2 cellular contexts compared by ENCODE assay signal in genomic region chr6:168169624-168170023, GRCh38.
TF ChIP-seq lines count a peak whose summit lies in the region.

No MANE protein-coding gene starts in this region.

TF ChIP-seq in GM23338, 12 proteins besides CTCF, POLR2A, EP300 and RAD21 (continued from another document):
- TF ChIP-seq ZNF462 (CRISPR knock-in tag; IDR thresholded peaks at IDR 0.05): no peak
- no peak for TF ChIP-seq ZNF114 (CRISPR knock-in tag; IDR thresholded peaks at IDR 0.05)
- no peak for TF ChIP-seq JUNB (IDR thresholded peaks at IDR 0.05; ENCODE audit: unreplicated experiment)

TF ChIP-seq in H1, 55 proteins besides CTCF, POLR2A, EP300 and RAD21 (continued from another document):
- TF ChIP-seq USF2 (IDR thresholded peaks at IDR 0.05; ENCODE audit: low read length): no peak
- no peak for TF ChIP-seq MAX (IDR thresholded peaks at IDR 0.05)
- TF ChIP-seq KDM1A (IDR thresholded peaks at IDR 0.05; ENCODE audit: borderline replicate concordance, low read length): no peak
- no peak for TF ChIP-seq CTBP2 (IDR thresholded peaks at IDR 0.05; ENCODE audit: borderline replicate concordance, insufficient read depth, insufficient read length, low read length)
- no peak for TF ChIP-seq RNF2 (IDR thresholded peaks at IDR 0.05; ENCODE audit: borderline replicate concordance, low read depth, low read length, missing control alignments, poor library complexity, severe bottlenecking)
- TF ChIP-seq PHF8 (conservative IDR thresholded peaks at IDR 0.05; ENCODE audit: low read depth, low read length): no peak
- TF ChIP-seq CREB1 (IDR thresholded peaks at IDR 0.05): no peak
- TF ChIP-seq SP1 (IDR thresholded peaks at IDR 0.05; ENCODE audit: low read depth, low read length): no peak
- no peak for TF ChIP-seq GTF2F1 (IDR thresholded peaks at IDR 0.05; ENCODE audit: borderline replicate concordance, low read depth, low read length)
- TF ChIP-seq JUND (IDR thresholded peaks at IDR 0.05; ENCODE audit: low read length): no peak
- TF ChIP-seq NRF1 (IDR thresholded peaks at IDR 0.05; ENCODE audit: low read depth, low read length): no peak
- TF ChIP-seq KDM4A (IDR thresholded peaks at IDR 0.05; ENCODE audit: low read depth, low read length, severe bottlenecking): no peak
- no peak for TF ChIP-seq SP4 (IDR thresholded peaks at IDR 0.05; ENCODE audit: low read length)
- no peak for TF ChIP-seq POLR2AphosphoS5 (IDR thresholded peaks at IDR 0.05; ENCODE audit: low read depth, low read length)
- no peak for TF ChIP-seq BCL11A (IDR thresholded peaks at IDR 0.05; ENCODE audit: low read depth in 2 of 2, low read length in 2 of 2)
- no peak for TF ChIP-seq KDM5A (IDR thresholded peaks at IDR 0.05; ENCODE audit: low read length)
